32 cellular contexts compared by ENCODE assay signal in the genomic region with DNA sequence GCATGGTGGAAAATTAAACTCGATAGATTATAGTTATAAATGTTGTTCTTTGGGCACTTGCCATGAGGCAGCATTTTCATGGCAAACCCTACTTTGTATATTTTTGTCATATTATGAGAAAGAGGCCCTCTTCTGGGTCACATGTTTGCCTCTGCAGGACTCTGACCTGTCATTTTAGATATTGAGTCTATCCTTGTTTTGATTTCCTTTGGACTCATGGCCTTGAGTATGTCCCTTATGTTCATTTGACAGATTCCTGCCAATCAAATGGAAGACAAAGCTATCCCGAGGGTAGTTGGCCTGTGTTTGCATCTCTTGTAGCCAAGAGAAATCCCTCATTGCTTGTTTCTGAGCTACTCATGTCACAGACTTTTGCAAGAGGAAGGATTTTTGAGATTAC.
"Had no signal": no experiment of that assay in that cellular context is flagged by ENCODE, and none has a peak within 500 bp of the region (broad histone marks: within the 10 kb centered on the region; RNA-seq: fewer than 3 reads in every experiment).

No MANE protein-coding gene starts in this region.

- H3K36me3 ChIP-seq: brain microvascular endothelial cell, esophagus muscularis mucosa, gastrocnemius medialis, WERI-Rb-1 had no signal

- ATAC-seq: activated CD4-positive, alpha-beta T cell treated with anti-CD3 and anti-CD28 coated beads for 36 hours; activated T-helper 17 cell treated with anti-CD3 and anti-CD28 coated beads, Interleukin-2, amount 50 U/mL, for 72 hours; effector memory CD8-positive, alpha-beta T cell; foreskin keratinocyte; gastrocnemius medialis; T-helper 17 cell had no signal

- H3K4me3 ChIP-seq: esophagus muscularis mucosa, gastrocnemius medialis had no signal

- FAIRE-seq: astrocyte, bronchial epithelial cell had no signal

- H3K27me3 ChIP-seq: brain microvascular endothelial cell, esophagus muscularis mucosa, foreskin keratinocyte, gastrocnemius medialis had no signal

- DNase-seq: activated CD4-positive, alpha-beta memory T cell treated with anti-CD3 and anti-CD28 coated beads, Interleukin-2, amount 10 ng/mL, durations not matched to agents 7 days and 5 days; activated CD4-positive, alpha-beta T cell treated with anti-CD3 and anti-CD28 coated beads for 36 hours; activated CD4-positive, alpha-beta T cell treated with anti-CD3 and anti-CD28 coated beads, Interleukin-2, amount 10 ng/mL, durations not matched to agents 24 days and 14 days; activated CD4-positive, alpha-beta T cell treated with anti-CD3 and anti-CD28 coated beads, Interleukin-2, amount 50 U/mL, for 4 hours; activated CD4-positive, CD25-positive, alpha-beta regulatory T cell; activated CD4-positive, CD25-positive, alpha-beta regulatory T cell treated with anti-CD3 and anti-CD28 coated beads, Interleukin-2, amount 50 U/mL, for 72 hours; activated CD8-positive, alpha-beta memory T cell treated with anti-CD3 and anti-CD28 coated beads, Interleukin-2, amount 50 U/mL, for 48 hours; activated effector memory CD4-positive, alpha-beta T cell treated with Interleukin-2 at 50 U/mL for 16 hours; activated gamma-delta T cell treated with Interleukin-2 at 50 U/mL for 16 hours; activated naive CD4-positive, alpha-beta T cell treated with anti-CD3 and anti-CD28 coated beads, Interleukin-2, amount 50 U/mL, for 16 hours; activated naive CD4-positive, alpha-beta T cell treated with Interleukin-2 at 50 U/mL for 16 hours; activated T-cell treated with anti-CD3 and anti-CD28 coated beads for 4 hours; activated T-cell treated with anti-CD3 and anti-CD28 coated beads, Interleukin-2, amount 50 U/mL, for 24 hours; amniotic stem cell; anterior cingulate cortex; brain microvascular endothelial cell; cortex of kidney; dermis blood vessel endothelial cell; effector CD4-positive, alpha-beta T cell; effector memory CD8-positive, alpha-beta T cell; erythroblast; foreskin keratinocyte; gastrocnemius medialis; glutamatergic neuron; T-helper 1 cell; T-helper 17 cell; T1000; WERI-Rb-1 had no signal

- H3K4me1 ChIP-seq: foreskin keratinocyte had no signal

- H3K9me3 ChIP-seq: esophagus muscularis mucosa, gastrocnemius medialis had no signal

- H3K27ac ChIP-seq: brain microvascular endothelial cell, esophagus muscularis mucosa, foreskin keratinocyte, gastrocnemius medialis, WERI-Rb-1 had no signal
